In genomic region chr3:64166584-64167155, GRCh38 we compare ENCODE assay signal across 13 cellular contexts. TPM values are rescaled to one million over a fixed set of nuclear protein-coding genes. Genes with fewer than 3 reads are reported as not detected.
DNase-seq lines count a peak whose midpoint lies in the region; ATAC-seq, FAIRE-seq and TF ChIP-seq lines count a peak whose summit lies in the region.
"Had no signal": no experiment of that assay in that cellular context is flagged by ENCODE, and none has a peak within 500 bp of the region (broad histone marks: within the 10 kb centered on the region; RNA-seq: fewer than 3 reads in every experiment).

No MANE protein-coding gene starts in this region.

- no peaks in the 10 kb centered on the region for H3K9me3 ChIP-seq in A549
- H3K9me3 ChIP-seq in HAP-1: no peaks in the 10 kb centered on the region
- no peaks in the 10 kb centered on the region for H3K9me3 ChIP-seq in CD4-positive, alpha-beta T cell (ENCODE audit: control insufficient read depth, low read length)
- no peaks in the 10 kb centered on the region for H3K9me3 ChIP-seq in Karpas-422 (ENCODE audit: low read length)
- H3K9me3 ChIP-seq in mucosa of descending colon: no peaks in the 10 kb centered on the region

- TF ChIP-seq RAD21 in A549 (conservative IDR thresholded peaks at IDR 0.05 in 1 of 2, IDR thresholded peaks at IDR 0.05 in 1 of 2): peak; percentile 18 to 45; a peak in 1 of 5 replicates

- peaks cover 7% of the 10 kb centered on the region for H3K27me3 Mint-ChIP-seq in brain
- peaks cover 6% of the 10 kb centered on the region for H3K27me3 Mint-ChIP-seq in CD4-positive, alpha-beta T cell

- H3K79me2 ChIP-seq in Karpas-422 (ENCODE audit: low read length): no peaks in the 10 kb centered on the region

- H3K4me1 Mint-ChIP-seq in brain: peaks cover 22% of the 10 kb centered on the region
- no peaks in the 10 kb centered on the region for H3K4me1 Mint-ChIP-seq in CD4-positive, alpha-beta T cell (ENCODE audit: low read depth)
- H3K4me1 Mint-ChIP-seq: central memory CD8-positive, alpha-beta T cell had no signal

- intact Hi-C loops in CD4-positive, alpha-beta T cell (cut with DNase I, micrococcal nuclease): no loop called here
- intact Hi-C loops in mucosa of descending colon (cut with DNase I, micrococcal nuclease): no loop called here

- no peak for TF ChIP-seq POLR2A in A549 (IDR thresholded peaks at IDR 0.05; ENCODE audit: low read length)

- H3K4me3 Mint-ChIP-seq in brain: no peak overlapping the region
- H3K4me3 Mint-ChIP-seq in CD4-positive, alpha-beta T cell: no peak overlapping the region
- H3K4me3 Mint-ChIP-seq: central memory CD8-positive, alpha-beta T cell had no signal

- peaks cover 0 to 6% (median 0%) of the 10 kb centered on the region in 5 experiments for H3K9me3 Mint-ChIP-seq in brain
- no peaks in the 10 kb centered on the region for H3K9me3 Mint-ChIP-seq in CD4-positive, alpha-beta T cell

- H3K9me2 ChIP-seq in Karpas-422 (replicated peaks; ENCODE audit: insufficient read depth, low read length): no peaks in the 10 kb centered on the region

- peak overlapping the region in 1 of 5 experiments; percentile 33 for H3K27ac Mint-ChIP-seq in brain
- no peak overlapping the region for H3K27ac Mint-ChIP-seq in CD4-positive, alpha-beta T cell

- H2AFZ ChIP-seq in Karpas-422 (ENCODE audit: low read length): no peak overlapping the region

- DNase-seq in A549 (ENCODE audit: low read depth in 1 of 2, low spot score in 1 of 2): peak in 1 of 2 experiments; percentile 54
- DNase-seq in HAP-1 (ENCODE audit: low spot score in 2 of 2): peak; percentile 42 to 64
- peak; percentile 63 for DNase-seq in iPS-NIHi11 (ENCODE audit: low spot score)
- DNase-seq in CD4-positive, alpha-beta T cell: no peak
- DNase-seq in Karpas-422: no peak
- DNase-seq in mucosa of descending colon: no peak
- no peak for DNase-seq in globus pallidus (ENCODE audit: low spot score)
- DNase-seq: DMS79 treated with DMSO at 0.1 percent for 48 hours, NCI-H510A treated with DMSO at 0.1 percent for 48 hours, posterior cingulate gyrus had no signal

- TF ChIP-seq CTCF in A549 (IDR thresholded peaks at IDR 0.05) (0 out of 3 replicates have a peak, but pooled peaks have one; percentile 12), brain (conservative IDR thresholded peaks at IDR 0.05) (peak; percentile 20 to 23), mucosa of descending colon (IDR thresholded peaks at IDR 0.05) (no peak)
- no peak for TF ChIP-seq CTCF in CD4-positive, alpha-beta T cell (IDR thresholded peaks at IDR 0.05)

- H3K36me3 Mint-ChIP-seq in brain: peaks cover 9% of the 10 kb centered on the region
- H3K36me3 Mint-ChIP-seq in CD4-positive, alpha-beta T cell (ENCODE audit: low read depth): no peaks in the 10 kb centered on the region

- WGBS in A549 (ENCODE audit: missing lambda C conversion rate): 83% methylated on average over 4 of the region's 4 CpGs

- ATAC-seq in A549: peak in 1 of 2 experiments; percentile 54; a peak in 3 of 6 replicates
- ATAC-seq in CD4-positive, alpha-beta T cell (ENCODE audit: poor library complexity): no peak
- ATAC-seq in mucosa of descending colon: no peak

- H3K4me2 ChIP-seq in A549: no peak overlapping the region
- no peak overlapping the region for H3K4me2 ChIP-seq in Karpas-422 (ENCODE audit: low read depth, low read length, poor library complexity, severe bottlenecking)

- POLR2A ChIA-PET in A549 (lab: Yijun Ruan, JAX): no interaction called here
- POLR2A ChIA-PET in CD4-positive, alpha-beta T cell (lab: Charles Lee): no interaction called here

- no peaks in the 10 kb centered on the region for H4K20me1 ChIP-seq in Karpas-422 (ENCODE audit: insufficient read depth, low read depth, low read length)

- H3K27me3 ChIP-seq in HAP-1 (ENCODE audit: low read depth) (peaks cover 3% of the 10 kb centered on the region), Karpas-422 (ENCODE audit: low read length) (no peaks in the 10 kb centered on the region)
- no peaks in the 10 kb centered on the region for H3K27me3 ChIP-seq in CD4-positive, alpha-beta T cell (ENCODE audit: control insufficient read depth, insufficient read depth, low read length)

- CTCF ChIA-PET in A549 (lab: Yijun Ruan, JAX): interaction anchor here (0.7 to 1.3 kb wide), 4 partner anchors 10 to 136 kb away, joined by 3 read pairs; no protein-coding TSS in a partner anchor
- CTCF ChIA-PET in CD4-positive, alpha-beta T cell (lab: Charles Lee): no interaction called here

- H3K9ac ChIP-seq in Karpas-422 (ENCODE audit: low read length): no peak overlapping the region

- H3K27ac ChIP-seq in A549 (peak overlapping the region in 1 of 2 experiments; percentile 54; a peak in 1 of 6 replicates), Karpas-422 (ENCODE audit: low read length) (no peak overlapping the region)
- H3K27ac ChIP-seq in CD4-positive, alpha-beta T cell (ENCODE audit: low read depth, low read length): no peak overlapping the region

- H3K4me1 ChIP-seq in A549: peaks cover 53% of the 10 kb centered on the region
- peaks cover 7% of the 10 kb centered on the region for H3K4me1 ChIP-seq in HAP-1
- no peaks in the 10 kb centered on the region for H3K4me1 ChIP-seq in Karpas-422 (ENCODE audit: low read length)
- H3K4me1 ChIP-seq in mucosa of descending colon (ENCODE audit: low read depth): peaks cover 5% of the 10 kb centered on the region

- TF ChIP-seq EP300 in A549 (IDR thresholded peaks at IDR 0.05): no peak

- no peak overlapping the region for H3K4me3 ChIP-seq in A549
- H3K4me3 ChIP-seq in HAP-1: no peak overlapping the region
- no peak overlapping the region for H3K4me3 ChIP-seq in Karpas-422 (ENCODE audit: low read length)
- no peak overlapping the region for H3K4me3 ChIP-seq in mucosa of descending colon

- FAIRE-seq in A549 (lab: Jason Lieb, UNC): no peak

- in situ Hi-C loops in HAP-1 (cut with MboI; ENCODE audit: low sequenced_read_pairs): no loop called here

- no peaks in the 10 kb centered on the region for H3K36me3 ChIP-seq in HAP-1 (replicated peaks)
- no peaks in the 10 kb centered on the region for H3K36me3 ChIP-seq in Karpas-422 (ENCODE audit: insufficient read depth, low read length)
- H3K36me3 ChIP-seq in mucosa of descending colon (ENCODE audit: low read depth): no peaks in the 10 kb centered on the region

TF ChIP-seq in A549, 52 proteins besides CTCF, POLR2A, EP300 and RAD21:
- TF ChIP-seq HOXB5 (CRISPR knock-in tag; IDR thresholded peaks at IDR 0.05) (no peak), SMC3 (IDR thresholded peaks at IDR 0.05) (0 out of 3 replicates have a peak, but pooled peaks have one; percentile 3)

RNA-seq across cellular contexts. Expression of gene PRICKLE2, which starts 58.6 kb away (rescaled TPM):
- 6.3 and 8.0 TPM in 2 replicates for polyA plus RNA-seq in A549 (2011; rRNA removed)
- polyA plus RNA-seq in A549 (2012; cell fraction: cytosol; rRNA removed): 1.0 and 1.2 TPM in 2 replicates
- polyA plus RNA-seq in A549 (2012; cell fraction: nucleus; rRNA removed): 4.5 and 4.8 TPM in 2 replicates
- 4.9 to 6.2 TPM (median 5.3 TPM) in 3 replicates for polyA plus RNA-seq in A549 (2017; fragmentation: RNase III; extraction: RNeasy Plus Mini Kit Qiagen cat#74134 plus additional on column Dnase treatment)
- 35.2 and 39.1 TPM in 2 replicates for polyA minus RNA-seq in A549 (2011; rRNA and poly(A)+ RNA removed)
- polyA plus RNA-seq in brain (ENCODE audit: insufficient read depth, low read depth, low replicate concordance): 2.5 TPM
- total RNA-seq in CD4-positive, alpha-beta T cell: not detected
- 0.11 TPM in 1 of 2 replicates, not detected in the other for total RNA-seq in Karpas-422 (2014; rRNA removed; shearing (Covaris generic); ENCODE audit: low replicate concordance)
- 10 to 100 TPM in 1 of 3 donors, 1 to 10 TPM in 2; 4.3 to 66.3 (median 7.0) TPM for total RNA-seq in mucosa of descending colon
- total RNA-seq: T-helper 2 cell treated with Interferon-gamma antibody and Interleukin-4, amounts not matched to agents 100 ng/mL and 5 ng/mL, for 36 hours had no signal

Comparison
In these comparisons a context has a peak if more than half of its experiments do, and no peak if none do; other contexts are left out.
1. DNase-seq: peak in HAP-1 (2 of 2) and iPS-NIHi11 (single experiment); none in CD4-positive, alpha-beta T cell (0 of 10), Karpas-422 (single experiment), mucosa of descending colon (0 of 3) and globus pallidus (single experiment).
2. CTCF ChIP-seq: peak in A549 (single experiment) and brain (2 of 2); none in CD4-positive, alpha-beta T cell (single experiment) and mucosa of descending colon (single experiment).